Comparison of ENCODE assay signal across 26 cellular contexts in the genomic region with DNA sequence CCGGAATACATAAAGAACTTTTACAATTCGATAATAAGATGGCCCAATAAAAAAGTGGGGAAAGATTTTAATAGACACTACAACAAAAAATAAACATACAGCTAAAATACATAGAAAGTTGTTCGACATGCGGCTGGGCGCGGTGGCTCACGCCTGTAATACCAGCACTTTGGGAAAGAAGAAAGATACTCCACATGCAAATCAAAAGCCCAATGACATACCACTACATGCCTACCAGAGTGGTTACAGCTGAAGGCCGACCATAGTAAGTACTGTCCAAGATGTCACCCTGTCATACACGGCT. TPM values are rescaled to one million over a fixed set of nuclear protein-coding genes. Genes with fewer than 3 reads are reported as not detected.
"Had no signal": no experiment of that assay in that cellular context is flagged by ENCODE, and none has a peak within 500 bp of the region (broad histone marks: within the 10 kb centered on the region; RNA-seq: fewer than 3 reads in every experiment).

No MANE protein-coding gene starts in this region.

- H3K36me3 ChIP-seq: heart right ventricle, ovary, right atrium auricular region, transverse colon had no signal

- H3K27ac Mint-ChIP-seq: activated B cell treated with CpG ODN at 0.5 μM for 24 hours; activated CD8-positive, alpha-beta T cell treated with anti-CD3 and anti-CD28 coated beads for 36 hours; activated T-helper 17 cell treated with anti-CD3 and anti-CD28 coated beads, Interleukin-2, amount 50 U/mL, for 72 hours; dendritic cell treated with granulocyte-macrophage colony-stimulating factor and Interleukin-4, amounts not matched to agents 40 ng/mL and 50 ng/mL, for 4 days; naive thymus-derived CD4-positive, alpha-beta T cell had no signal

- H3K27ac ChIP-seq: ovary, testis, transverse colon had no signal

- H3K4me1 Mint-ChIP-seq: central memory CD8-positive, alpha-beta T cell had no signal

- FAIRE-seq: islet of Langerhans, urothelium cell line had no signal

- H3K36me3 Mint-ChIP-seq: naive thymus-derived CD4-positive, alpha-beta T cell had no signal

- ATAC-seq: activated CD8-positive, alpha-beta T cell treated with anti-CD3 and anti-CD28 coated beads for 36 hours; activated T-cell treated with anti-CD3 and anti-CD28 coated beads, Interleukin-2, amount 50 U/mL, for 4 hours; activated T-helper 17 cell treated with anti-CD3 and anti-CD28 coated beads, Interleukin-2, amount 50 U/mL, for 72 hours; heart right ventricle; left ventricle myocardium superior; naive thymus-derived CD4-positive, alpha-beta T cell had no signal

- H3K27me3 Mint-ChIP-seq: activated T-helper 17 cell treated with anti-CD3 and anti-CD28 coated beads, Interleukin-2, amount 50 U/mL, for 72 hours; central memory CD8-positive, alpha-beta T cell had no signal

- H3K4me3 ChIP-seq: esophagus squamous epithelium, heart right ventricle, ovary, right atrium auricular region, testis, transverse colon had no signal

- H3K4me3 Mint-ChIP-seq: activated B cell treated with CpG ODN at 0.5 μM for 24 hours; activated CD8-positive, alpha-beta T cell treated with anti-CD3 and anti-CD28 coated beads for 36 hours; activated T-cell treated with anti-CD3 and anti-CD28 coated beads, Interleukin-2, amount 50 U/mL, for 4 hours; activated T-helper 17 cell treated with anti-CD3 and anti-CD28 coated beads, Interleukin-2, amount 50 U/mL, for 72 hours; central memory CD8-positive, alpha-beta T cell; dendritic cell treated with granulocyte-macrophage colony-stimulating factor and Interleukin-4, amounts not matched to agents 40 ng/mL and 50 ng/mL, for 4 days; naive thymus-derived CD4-positive, alpha-beta T cell had no signal

- DNase-seq: activated B cell treated with CpG ODN at 0.5 μM for 24 hours; activated CD4-positive, alpha-beta T cell treated with anti-CD3 and anti-CD28 coated beads, Interleukin-2, amount 50 U/mL, for 1 hour; activated CD8-positive, alpha-beta T cell treated with anti-CD3 and anti-CD28 coated beads for 36 hours; activated gamma-delta T cell treated with Interleukin-2 at 50 U/mL for 16 hours; activated naive CD4-positive, alpha-beta T cell treated with anti-CD3 and anti-CD28 coated beads, Interleukin-2, amount 50 U/mL, for 16 hours; activated T-cell treated with anti-CD3 and anti-CD28 coated beads, Interleukin-2, amount 50 U/mL, for 4 hours; amygdala; esophagus squamous epithelium; foreskin melanocyte; heart right ventricle; left ventricle myocardium superior; midbrain; naive thymus-derived CD4-positive, alpha-beta T cell; ovary; stimulated activated CD4-positive, alpha-beta T cell treated with anti-CD3 and anti-CD28 coated beads, Interleukin-2, amount 100 ng/mL, for 48 hours; stimulated activated naive CD4-positive, alpha-beta T cell treated with Interleukin-2 at 50 U/mL for 16 hours; T-helper 2 cell; testis; transverse colon had no signal

- H3K9me3 ChIP-seq: esophagus squamous epithelium, heart right ventricle, ovary, right atrium auricular region, testis, transverse colon had no signal

- H3K27me3 ChIP-seq: ovary, right atrium auricular region, testis, transverse colon had no signal

- H3K9me3 Mint-ChIP-seq: activated B cell treated with CpG ODN at 0.5 μM for 24 hours; activated CD8-positive, alpha-beta T cell treated with anti-CD3 and anti-CD28 coated beads for 36 hours; activated T-cell treated with anti-CD3 and anti-CD28 coated beads, Interleukin-2, amount 50 U/mL, for 4 hours; activated T-helper 17 cell treated with anti-CD3 and anti-CD28 coated beads, Interleukin-2, amount 50 U/mL, for 72 hours; central memory CD8-positive, alpha-beta T cell; dendritic cell treated with granulocyte-macrophage colony-stimulating factor and Interleukin-4, amounts not matched to agents 40 ng/mL and 50 ng/mL, for 4 days; naive thymus-derived CD4-positive, alpha-beta T cell had no signal

RNA-seq across cellular contexts. Expression of gene PRCD, which starts 9.3 kb away (rescaled TPM):
- total RNA-seq: activated CD8-positive, alpha-beta T cell treated with anti-CD3 and anti-CD28 coated beads for 36 hours; activated T-cell treated with anti-CD3 and anti-CD28 coated beads, Interleukin-2, amount 50 U/mL, for 4 hours; activated T-helper 17 cell treated with anti-CD3 and anti-CD28 coated beads, Interleukin-2, amount 50 U/mL, for 72 hours; naive thymus-derived CD4-positive, alpha-beta T cell had no signal

RNA-seq across cellular contexts. Expression of gene CYGB, which starts 11.7 kb away (rescaled TPM):
- total RNA-seq: activated T-cell treated with anti-CD3 and anti-CD28 coated beads, Interleukin-2, amount 50 U/mL, for 4 hours; activated T-helper 17 cell treated with anti-CD3 and anti-CD28 coated beads, Interleukin-2, amount 50 U/mL, for 72 hours; naive thymus-derived CD4-positive, alpha-beta T cell had no signal

RNA-seq across cellular contexts. Expression of gene ST6GALNAC2, which starts 36.5 kb away (rescaled TPM):
- total RNA-seq: activated B cell treated with CpG ODN at 0.5 μM for 24 hours; activated CD8-positive, alpha-beta T cell treated with anti-CD3 and anti-CD28 coated beads for 36 hours; activated T-cell treated with anti-CD3 and anti-CD28 coated beads, Interleukin-2, amount 50 U/mL, for 4 hours had no signal
- polyA plus RNA-seq: naive thymus-derived CD4-positive, alpha-beta T cell; neural cell had no signal

RNA-seq across cellular contexts. Expression of gene RHBDF2, which starts 47.9 kb away (rescaled TPM):
- polyA plus RNA-seq: neural cell had no signal
